ENCODE assay signal across 5 cellular contexts in genomic region chr21:44685050-44685449, GRCh38. TPM values are rescaled to one million over a fixed set of nuclear protein-coding genes. Genes with fewer than 3 reads are reported as not detected.
"Had no signal": no experiment of that assay in that cellular context is flagged by ENCODE, and none has a peak within 500 bp of the region (broad histone marks: within the 10 kb centered on the region; RNA-seq: fewer than 3 reads in every experiment).

No MANE protein-coding gene starts in this region.

RNA-seq across cellular contexts. Expression of gene KRTAP12-1, which starts 3.1 kb away (rescaled TPM):
- total RNA-seq: M059J, Peyer's patch, Right ventricle myocardium superior, SJSA1 had no signal

RNA-seq across cellular contexts. Expression of gene KRTAP10-12, which starts 11.9 kb away (rescaled TPM):
- total RNA-seq: M059J, PC-3, Peyer's patch, Right ventricle myocardium superior, SJSA1 had no signal

RNA-seq across cellular contexts. Expression of gene KRTAP12-2, which starts 18.3 kb away (rescaled TPM):
- total RNA-seq: M059J, PC-3, Peyer's patch, Right ventricle myocardium superior, SJSA1 had no signal

RNA-seq across cellular contexts. Expression of gene TSPEAR, which starts 26.3 kb away (rescaled TPM):
- total RNA-seq: M059J, SJSA1 had no signal

RNA-seq across cellular contexts. Expression of gene KRTAP12-3, which starts 27.3 kb away (rescaled TPM):
- total RNA-seq: M059J, PC-3, Peyer's patch, Right ventricle myocardium superior, SJSA1 had no signal
